8 cellular contexts compared by ENCODE assay signal in genomic region chr11:112087212-112087611, GRCh38. TPM values are rescaled to one million over a fixed set of nuclear protein-coding genes. Genes with fewer than 3 reads are reported as not detected.
DNase-seq lines count a peak whose midpoint lies in the region; ATAC-seq lines count a peak whose summit lies in the region.

No MANE protein-coding gene starts in this region.

- H3K27me3 Mint-ChIP-seq in activated CD4-positive, alpha-beta T cell treated with anti-CD3 and anti-CD28 coated beads for 36 hours: no peaks in the 10 kb centered on the region
- no peaks in the 10 kb centered on the region for H3K27me3 Mint-ChIP-seq in activated naive CD8-positive, alpha-beta T cell

- no peak for DNase-seq in activated CD4-positive, alpha-beta T cell treated with anti-CD3 and anti-CD28 coated beads for 36 hours
- DNase-seq in activated CD4-positive, alpha-beta T cell treated with anti-CD3 and anti-CD28 coated beads for 4 hours: no peak
- DNase-seq in substantia nigra (lab: John Stamatoyannopoulos, UW): peak in 1 of 49 donors; percentile 4
- no peak for DNase-seq in foreskin melanocyte
- no peak for DNase-seq in posterior vena cava (ENCODE audit: low spot score)
- DNase-seq in NCI-H2029 (lab: John Stamatoyannopoulos, UW): no peak

- peak overlapping the region; percentile 93 for H3K27ac Mint-ChIP-seq in activated CD4-positive, alpha-beta T cell treated with anti-CD3 and anti-CD28 coated beads for 36 hours
- H3K27ac Mint-ChIP-seq in activated naive CD8-positive, alpha-beta T cell: peak overlapping the region; percentile 99

- POLR2A ChIA-PET in activated CD4-positive, alpha-beta T cell treated with anti-CD3 and anti-CD28 coated beads for 36 hours (lab: Charles Lee): no interaction called here

- CTCF ChIA-PET in activated CD4-positive, alpha-beta T cell treated with anti-CD3 and anti-CD28 coated beads for 36 hours (lab: Charles Lee): interaction anchor here (0.6 to 1.4 kb wide), 6 partner anchors 71 to 216 kb away, joined by 3 to 6 read pairs (median 3); no protein-coding TSS in a partner anchor

- H3K27me3 ChIP-seq in iPS-18a (ENCODE audit: control insufficient read depth, insufficient read depth, low read length): no peaks in the 10 kb centered on the region

- H3K36me3 Mint-ChIP-seq in activated CD4-positive, alpha-beta T cell treated with anti-CD3 and anti-CD28 coated beads for 36 hours (ENCODE audit: low read depth): peaks cover 77% of the 10 kb centered on the region
- H3K36me3 Mint-ChIP-seq in activated naive CD8-positive, alpha-beta T cell: peaks cover 27% of the 10 kb centered on the region

- H3K27ac ChIP-seq in iPS-18a (ENCODE audit: low read length) (peak overlapping the region; percentile 54), substantia nigra (ENCODE audit: low read depth, low read length, poor library complexity, severe bottlenecking) (peak overlapping the region; percentile 79)

- no peak for ATAC-seq in activated CD4-positive, alpha-beta T cell treated with anti-CD3 and anti-CD28 coated beads for 36 hours

- no peaks in the 10 kb centered on the region for H3K9me3 ChIP-seq in iPS-18a (ENCODE audit: control insufficient read depth, low read depth, low read length)

- H3K4me3 Mint-ChIP-seq in activated CD4-positive, alpha-beta T cell treated with anti-CD3 and anti-CD28 coated beads for 36 hours: peak overlapping the region; percentile 97
- peak overlapping the region; percentile 100 for H3K4me3 Mint-ChIP-seq in activated naive CD8-positive, alpha-beta T cell

- intact Hi-C loops in activated CD4-positive, alpha-beta T cell treated with anti-CD3 and anti-CD28 coated beads for 36 hours (cut with DNase I, micrococcal nuclease): loop anchor here (2.0 to 10.0 kb wide), 7 partner anchors 30 to 1225 kb away; partner anchors contain the start of genes ALG9 (in 1 of the 2), DLAT (in 1 of the 2), PPP2R1B (in 1 of the 2) and SIK2 (in 1 of the 2)
- intact Hi-C loops in posterior vena cava (cut with DNase I): no loop called here

- H3K9me3 Mint-ChIP-seq in activated CD4-positive, alpha-beta T cell treated with anti-CD3 and anti-CD28 coated beads for 36 hours (ENCODE audit: low read depth): no peaks in the 10 kb centered on the region
- H3K9me3 Mint-ChIP-seq in activated naive CD8-positive, alpha-beta T cell (ENCODE audit: low read depth): no peaks in the 10 kb centered on the region

- H3K4me1 ChIP-seq in iPS-18a (ENCODE audit: control insufficient read depth, low read depth, low read length): no peaks in the 10 kb centered on the region

- H3K9ac ChIP-seq in iPS-18a (ENCODE audit: low read length): peak overlapping the region; percentile 91

- H3K36me3 ChIP-seq in iPS-18a (ENCODE audit: control insufficient read depth, low read depth, low read length): peaks cover 60% of the 10 kb centered on the region

- peak overlapping the region; percentile 80 for H3K4me3 ChIP-seq in iPS-18a (ENCODE audit: low read length)

- H3K4me1 Mint-ChIP-seq in activated CD4-positive, alpha-beta T cell treated with anti-CD3 and anti-CD28 coated beads for 36 hours: peaks cover 61% of the 10 kb centered on the region
- peaks cover 49% of the 10 kb centered on the region for H3K4me1 Mint-ChIP-seq in activated naive CD8-positive, alpha-beta T cell (ENCODE audit: low read depth)

RNA-seq across cellular contexts. Expression of gene SDHD, which starts 0.5 kb away (rescaled TPM):
- total RNA-seq in activated CD4-positive, alpha-beta T cell treated with anti-CD3 and anti-CD28 coated beads for 36 hours: 10 to 100 TPM; 79.8 to 84.9 TPM
- 10 to 100 TPM; 70.5 to 84.5 TPM for total RNA-seq in posterior vena cava

RNA-seq across cellular contexts. Expression of gene TIMM8B, which starts 0.7 kb away (rescaled TPM):
- 10 to 100 TPM; 50.5 to 52.6 TPM for total RNA-seq in activated CD4-positive, alpha-beta T cell treated with anti-CD3 and anti-CD28 coated beads for 36 hours
- total RNA-seq in posterior vena cava: 10 to 100 TPM; 53.8 to 64.6 TPM

RNA-seq across cellular contexts. Expression of gene NKAPD1, which starts 13.1 kb away (rescaled TPM):
- total RNA-seq in activated CD4-positive, alpha-beta T cell treated with anti-CD3 and anti-CD28 coated beads for 36 hours: 10 to 100 TPM; 23.7 to 45.3 TPM
- 10 to 100 TPM; 14.0 to 15.0 TPM for total RNA-seq in posterior vena cava

RNA-seq across cellular contexts. Expression of gene PIH1D2, which starts 13.4 kb away (rescaled TPM):
- under 1 TPM; 0.57 to 0.61 TPM for total RNA-seq in activated CD4-positive, alpha-beta T cell treated with anti-CD3 and anti-CD28 coated beads for 36 hours
- 1 to 10 TPM in 1 of 2 donors, under 1 TPM in 1; 0.86 to 1.7 TPM for total RNA-seq in posterior vena cava

Comparison
In these comparisons a context has a peak if more than half of its experiments do, and no peak if none do; other contexts are left out.
1. intact Hi-C loops: an anchor here in activated CD4-positive, alpha-beta T cell treated with anti-CD3 and anti-CD28 coated beads for 36 hours (2.0 to 10.0 kb wide); none called in posterior vena cava.